20 cellular contexts compared by ENCODE assay signal in the genomic region with DNA sequence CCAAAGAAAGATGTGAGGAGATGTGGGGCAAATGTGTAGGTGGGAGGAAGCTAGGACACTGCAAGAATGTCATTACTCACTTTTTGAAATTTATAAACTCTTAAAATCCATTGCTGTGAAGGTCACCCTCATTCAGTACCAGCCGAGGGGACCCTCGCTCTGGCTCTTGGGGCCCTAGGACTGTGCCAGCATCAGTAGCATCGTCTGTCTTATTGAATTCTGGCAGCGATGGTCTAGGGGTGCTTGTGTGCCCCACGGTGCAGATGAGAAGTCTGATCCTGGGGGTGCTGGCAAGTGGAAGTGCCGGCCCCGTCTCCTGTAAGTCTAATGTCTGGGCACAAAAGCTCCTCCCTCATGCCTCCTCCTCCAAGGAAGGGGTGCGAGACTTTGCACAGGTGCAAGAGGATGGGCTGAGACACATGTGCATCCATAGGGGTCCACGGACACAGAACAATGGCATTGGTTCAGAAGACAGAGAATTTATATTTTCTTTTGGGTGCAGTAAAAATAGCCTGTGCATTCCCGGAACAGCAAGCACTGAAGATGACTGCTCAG.
DNase-seq lines count a peak whose midpoint lies in the region; TF ChIP-seq lines count a peak whose summit lies in the region.
"Had no signal": no experiment of that assay in that cellular context is flagged by ENCODE, and none has a peak within 500 bp of the region (broad histone marks: within the 10 kb centered on the region; RNA-seq: fewer than 3 reads in every experiment).

No MANE protein-coding gene starts in this region.

- no peak for TF ChIP-seq POLR2A in esophagus muscularis mucosa (IDR thresholded peaks at IDR 0.05; ENCODE audit: low read depth)
- TF ChIP-seq POLR2A in sigmoid colon (IDR thresholded peaks at IDR 0.05) = no peak

- H3K27ac Mint-ChIP-seq in type B pancreatic cell = no peak overlapping the region
- H3K27ac Mint-ChIP-seq in activated CD4-positive, alpha-beta memory T cell treated with anti-CD3 and anti-CD28 coated beads for 36 hours = no peak overlapping the region
- H3K27ac Mint-ChIP-seq: B cell; CD4-positive, alpha-beta T cell; HFFc6 had no signal

- peak; percentile 32 for DNase-seq in activated CD8-positive, alpha-beta memory T cell treated with anti-CD3 and anti-CD28 coated beads for 24 hours
- no peak for DNase-seq in activated CD8-positive, alpha-beta memory T cell treated with anti-CD3 and anti-CD28 coated beads, Interleukin-2, amount 50 U/mL, for 4 hours
- DNase-seq in esophagus muscularis mucosa (ENCODE audit: extremely low spot score) = peak; percentile 89
- peak; percentile 1 for DNase-seq in stimulated activated CD8-positive, alpha-beta memory T cell treated with anti-CD3 and anti-CD28 coated beads, Interleukin-4, amount 100 ng/mL, for 48 hours
- DNase-seq in type B pancreatic cell (ENCODE audit: extremely low spot score, unreplicated experiment) = peak; percentile 44
- no peak for DNase-seq in sigmoid colon
- no peak for DNase-seq in activated CD4-positive, alpha-beta T cell treated with anti-CD3 and anti-CD28 coated beads, Interleukin-2, amount 50 U/mL, for 1 hour
- DNase-seq in activated CD4-positive, alpha-beta memory T cell treated with anti-CD3 and anti-CD28 coated beads for 36 hours = no peak
- DNase-seq: Calu3; CD4-positive, alpha-beta T cell; COR-L47; DMS53; GF-D8; GOT3; HFFc6 had no signal

- H3K36me3 ChIP-seq in esophagus muscularis mucosa (no peaks in the 10 kb centered on the region), sigmoid colon (no peaks in the 10 kb centered on the region)
- H3K36me3 ChIP-seq: BLaER1, HAP-1 had no signal

- CTCF ChIA-PET in activated CD4-positive, alpha-beta memory T cell treated with anti-CD3 and anti-CD28 coated beads for 36 hours (lab: Charles Lee) = no interaction called here

- no peaks in the 10 kb centered on the region for H3K9me3 Mint-ChIP-seq in type B pancreatic cell
- no peaks in the 10 kb centered on the region for H3K9me3 Mint-ChIP-seq in activated CD4-positive, alpha-beta memory T cell treated with anti-CD3 and anti-CD28 coated beads for 36 hours
- H3K9me3 Mint-ChIP-seq: CD14-positive monocyte; CD4-positive, alpha-beta T cell had no signal

- H3K4me1 Mint-ChIP-seq in type B pancreatic cell (ENCODE audit: unreplicated experiment) = peaks cover 6% of the 10 kb centered on the region
- no peaks in the 10 kb centered on the region for H3K4me1 Mint-ChIP-seq in activated CD4-positive, alpha-beta memory T cell treated with anti-CD3 and anti-CD28 coated beads for 36 hours (ENCODE audit: low read depth)
- H3K4me1 Mint-ChIP-seq: B cell had no signal

- intact Hi-C loops in esophagus muscularis mucosa (cut with DNase I) = no loop called here
- intact Hi-C loops in sigmoid colon (cut with DNase I) = no loop called here
- intact Hi-C loops in activated CD4-positive, alpha-beta memory T cell treated with anti-CD3 and anti-CD28 coated beads for 36 hours (cut with micrococcal nuclease) = no loop called here

- no peaks in the 10 kb centered on the region for H3K36me3 Mint-ChIP-seq in type B pancreatic cell
- H3K36me3 Mint-ChIP-seq in activated CD4-positive, alpha-beta memory T cell treated with anti-CD3 and anti-CD28 coated beads for 36 hours = no peaks in the 10 kb centered on the region

- POLR2A ChIA-PET in activated CD4-positive, alpha-beta memory T cell treated with anti-CD3 and anti-CD28 coated beads for 36 hours (lab: Charles Lee) = no interaction called here

- H3K27me3 ChIP-seq in esophagus muscularis mucosa = peaks cover 0 to 17% (median 0%) of the 10 kb centered on the region in 4 donors
- H3K27me3 ChIP-seq in sigmoid colon = peaks cover 0 to under 1% (median 0%) of the 10 kb centered on the region in 3 donors
- H3K27me3 ChIP-seq: BLaER1 had no signal

- no peak for TF ChIP-seq EP300 in esophagus muscularis mucosa (IDR thresholded peaks at IDR 0.05)
- TF ChIP-seq EP300 in sigmoid colon (IDR thresholded peaks at IDR 0.05) = no peak

- no peaks in the 10 kb centered on the region for H3K9me3 ChIP-seq in esophagus muscularis mucosa
- no peaks in the 10 kb centered on the region for H3K9me3 ChIP-seq in sigmoid colon
- H3K9me3 ChIP-seq: BLaER1, HAP-1 had no signal

- H3K27me3 Mint-ChIP-seq in type B pancreatic cell = peaks cover 16% of the 10 kb centered on the region
- H3K27me3 Mint-ChIP-seq in activated CD4-positive, alpha-beta memory T cell treated with anti-CD3 and anti-CD28 coated beads for 36 hours = peaks cover 9% of the 10 kb centered on the region

- H3K4me1 ChIP-seq in esophagus muscularis mucosa (peaks cover 0 to 1% (median 0%) of the 10 kb centered on the region in 4 donors), sigmoid colon (peaks cover 0 to 9% (median 3%) of the 10 kb centered on the region in 4 donors)
- H3K4me1 ChIP-seq: HAP-1 had no signal

- H3K27ac ChIP-seq in esophagus muscularis mucosa (replicated peaks in 1 of 4) (no peak overlapping the region), sigmoid colon (no peak overlapping the region)
- H3K27ac ChIP-seq: 22Rv1, BLaER1 had no signal

- H3K4me3 ChIP-seq in esophagus muscularis mucosa (no peak overlapping the region), sigmoid colon (no peak overlapping the region)
- H3K4me3 ChIP-seq: BLaER1, HAP-1 had no signal

- WGBS in esophagus muscularis mucosa = 91% methylated on average over 10 of the region's 10 CpGs
- WGBS in sigmoid colon, 2 donors = 67 to 89% methylated on average over 10 of the region's 10 CpGs

- TF ChIP-seq CTCF in esophagus muscularis mucosa (IDR thresholded peaks at IDR 0.05) = no peak
- TF ChIP-seq CTCF in type B pancreatic cell (conservative IDR thresholded peaks at IDR 0.05) = no peak
- TF ChIP-seq CTCF in sigmoid colon (IDR thresholded peaks at IDR 0.05) = no peak

- H3K4me3 Mint-ChIP-seq in type B pancreatic cell = no peak overlapping the region
- H3K4me3 Mint-ChIP-seq in activated CD4-positive, alpha-beta memory T cell treated with anti-CD3 and anti-CD28 coated beads for 36 hours = no peak overlapping the region
- H3K4me3 Mint-ChIP-seq: B cell; CD14-positive monocyte; CD4-positive, alpha-beta T cell; HFFc6 had no signal

Comparison
In these comparisons a context has a peak if more than half of its experiments do, and no peak if none do; other contexts are left out.
1. DNase-seq: peak in activated CD8-positive, alpha-beta memory T cell treated with anti-CD3 and anti-CD28 coated beads for 24 hours (single experiment), esophagus muscularis mucosa (single experiment), stimulated activated CD8-positive, alpha-beta memory T cell treated with anti-CD3 and anti-CD28 coated beads, Interleukin-4, amount 100 ng/mL, for 48 hours (single experiment) and type B pancreatic cell (single experiment); none in activated CD8-positive, alpha-beta memory T cell treated with anti-CD3 and anti-CD28 coated beads, Interleukin-2, amount 50 U/mL, for 4 hours (single experiment), sigmoid colon (single experiment), activated CD4-positive, alpha-beta T cell treated with anti-CD3 and anti-CD28 coated beads, Interleukin-2, amount 50 U/mL, for 1 hour (single experiment) and activated CD4-positive, alpha-beta memory T cell treated with anti-CD3 and anti-CD28 coated beads for 36 hours (single experiment).